Comparison of ENCODE assay signal across 8 cellular contexts in the genomic region with DNA sequence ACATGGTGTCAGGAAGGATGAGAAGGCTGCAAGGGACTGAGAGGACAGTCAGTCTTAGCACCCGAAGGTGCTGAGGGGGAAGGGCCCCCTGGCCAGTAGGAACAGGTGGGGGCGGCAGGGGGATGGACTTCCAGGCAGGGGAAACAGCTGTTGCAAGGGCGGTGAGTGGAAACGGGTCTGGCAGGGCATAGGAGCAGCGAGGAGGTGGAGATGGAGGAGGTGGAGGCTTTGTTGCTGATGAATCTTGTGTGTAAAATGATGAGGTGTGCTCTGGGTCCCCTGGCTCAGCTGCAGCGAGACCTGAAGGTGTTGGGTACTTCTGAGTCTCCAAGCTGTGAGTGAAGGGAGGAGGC. TPM values are rescaled to one million over a fixed set of nuclear protein-coding genes. Genes with fewer than 3 reads are reported as not detected.
DNase-seq lines count a peak whose midpoint lies in the region; ATAC-seq, FAIRE-seq and TF ChIP-seq lines count a peak whose summit lies in the region.

No MANE protein-coding gene starts in this region.

- peaks cover 16% of the 10 kb centered on the region for H3K36me3 ChIP-seq in CD8-positive, alpha-beta T cell (ENCODE audit: insufficient read depth, low read length)
- peaks cover 13% of the 10 kb centered on the region; the same call in 1 of the 2 replicates for H3K36me3 ChIP-seq in OCI-LY1 (ENCODE audit: insufficient read depth, low read length)
- peaks cover 10 to 19% of the 10 kb centered on the region in 2 experiments for H3K36me3 ChIP-seq in endothelial cell of umbilical vein (ENCODE audit: control insufficient read depth in 2 of 2, extremely low read depth in 1 of 2, insufficient read depth in 2 of 2, low read length in 2 of 2)
- H3K36me3 ChIP-seq in parathyroid adenoma (ENCODE audit: control insufficient read depth, insufficient read depth, low read length), result no peaks in the 10 kb centered on the region

- no TSS peak for BruUV-seq in endothelial cell of umbilical vein (replicated peaks; lab: Mats Ljungman, UMichigan)

- no peaks in the 10 kb centered on the region for H3K9me3 Mint-ChIP-seq in CD8-positive, alpha-beta T cell

- TF ChIP-seq POLR2A in endothelial cell of umbilical vein (IDR thresholded peaks at IDR 0.05; ENCODE audit: low read depth, low read length), result no peak

- H3K4me1 Mint-ChIP-seq in CD8-positive, alpha-beta T cell (ENCODE audit: low read depth), result peaks cover 35% of the 10 kb centered on the region

- H3K4me2 ChIP-seq in OCI-LY1 (ENCODE audit: low read length) (peak overlapping the region; percentile 99), endothelial cell of umbilical vein (ENCODE audit: insufficient read depth, low read length) (peak overlapping the region; percentile 83), parathyroid adenoma (ENCODE audit: low read length) (peak overlapping the region; percentile 57)

- peak overlapping the region; percentile 80 for H3K27ac Mint-ChIP-seq in CD8-positive, alpha-beta T cell

- POLR2A ChIA-PET in CD8-positive, alpha-beta T cell (lab: Charles Lee), result interaction anchor here (0.5 to 2.4 kb wide), 5 partner anchors 9 to 127 kb away, joined by 3 to 14 read pairs (median 3); a partner anchor contains a TSS
- POLR2A ChIA-PET in endothelial cell of umbilical vein (lab: Charles Lee), result no interaction called here

- H3K27ac ChIP-seq in CD8-positive, alpha-beta T cell (ENCODE audit: low read depth, low read length), result no peak overlapping the region
- no peak overlapping the region for H3K27ac ChIP-seq in OCI-LY1 (ENCODE audit: low read depth, low read length, poor library complexity, severe bottlenecking)
- H3K27ac ChIP-seq in endothelial cell of umbilical vein (ENCODE audit: insufficient read depth, low read depth, low read length), result peak overlapping the region; percentile 90
- no peak overlapping the region for H3K27ac ChIP-seq in parathyroid adenoma

- no peak for ATAC-seq in CD8-positive, alpha-beta T cell
- no peak for ATAC-seq in GM18511 (IDR thresholded peaks at IDR 0.05; ENCODE audit: unreplicated experiment)

- H3K4me3 Mint-ChIP-seq in CD8-positive, alpha-beta T cell, result peak overlapping the region; percentile 86

- H3K79me2 ChIP-seq in OCI-LY1 (ENCODE audit: insufficient read depth, low read length) (peaks cover 9% of the 10 kb centered on the region), endothelial cell of umbilical vein (ENCODE audit: control insufficient read depth, insufficient read depth, low read length) (peaks cover 58% of the 10 kb centered on the region), parathyroid adenoma (peaks cover 18% of the 10 kb centered on the region)

- no peaks in the 10 kb centered on the region for H3F3A ChIP-seq in OCI-LY1 (ENCODE audit: insufficient read depth, low read length)

- no peak for TF ChIP-seq CTCF in CD8-positive, alpha-beta T cell (IDR thresholded peaks at IDR 0.05)
- TF ChIP-seq CTCF in OCI-LY1 (IDR thresholded peaks at IDR 0.05; ENCODE audit: low read length) (no peak), endothelial cell of umbilical vein (IDR thresholded peaks at IDR 0.05; ENCODE audit: extremely low read depth in 1 of 2, insufficient read depth in 1 of 2, low read depth in 1 of 2, low read length in 2 of 2) (no peak), parathyroid adenoma (IDR thresholded peaks at IDR 0.05) (no peak)

- no peaks in the 10 kb centered on the region for H3K9me3 ChIP-seq in CD8-positive, alpha-beta T cell (ENCODE audit: low read length)
- H3K9me3 ChIP-seq in OCI-LY1 (ENCODE audit: low read length) (no peaks in the 10 kb centered on the region), endothelial cell of umbilical vein (replicated peaks; ENCODE audit: control insufficient read depth, insufficient read depth, low read length) (no peaks in the 10 kb centered on the region), parathyroid adenoma (ENCODE audit: control insufficient read depth, low read length) (no peaks in the 10 kb centered on the region)

- H4K20me1 ChIP-seq in OCI-LY1 (ENCODE audit: insufficient read depth, low read length), result no peaks in the 10 kb centered on the region
- H4K20me1 ChIP-seq in endothelial cell of umbilical vein (replicated peaks; ENCODE audit: control insufficient read depth, extremely low read depth, insufficient read depth, low read length), result no peaks in the 10 kb centered on the region

- H3K36me3 Mint-ChIP-seq in CD8-positive, alpha-beta T cell, result peaks cover 27% of the 10 kb centered on the region

- H3K27me3 Mint-ChIP-seq in CD8-positive, alpha-beta T cell (ENCODE audit: low read depth), result no peaks in the 10 kb centered on the region

- no peak for DNase-seq in CD8-positive, alpha-beta T cell
- DNase-seq in endothelial cell of umbilical vein (ENCODE audit: low read depth, low spot score), result peak; percentile 44
- no peak for DNase-seq in activated effector memory CD4-positive, alpha-beta T cell treated with Interleukin-2 at 50 U/mL for 16 hours
- DNase-seq in NCI-H774 (lab: John Stamatoyannopoulos, UW), result no peak
- DNase-seq in SK-N-DZ (ENCODE audit: low spot score), result no peak

- H3K4me1 ChIP-seq in CD8-positive, alpha-beta T cell (ENCODE audit: insufficient read depth, low read length), result peaks cover 32% of the 10 kb centered on the region
- H3K4me1 ChIP-seq in OCI-LY1 (ENCODE audit: insufficient read depth, low read length, severe bottlenecking) (peaks cover 23% of the 10 kb centered on the region), endothelial cell of umbilical vein (ENCODE audit: control insufficient read depth, extremely low read depth, insufficient read depth, low read length) (peaks cover 35% of the 10 kb centered on the region), parathyroid adenoma (peaks cover 13% of the 10 kb centered on the region)

- dilution Hi-C loops in endothelial cell of umbilical vein (cut with MboI; ENCODE audit: extremely low pct_ligation_motif_present, low sequenced_read_pairs), result no loop called here

- intact Hi-C loops in CD8-positive, alpha-beta T cell (cut with DNase I, micrococcal nuclease), result no loop called here
- intact Hi-C loops in endothelial cell of umbilical vein (cut with micrococcal nuclease), result no loop called here

- peak; percentile 71 for FAIRE-seq in endothelial cell of umbilical vein (lab: Jason Lieb, UNC)

- no peaks in the 10 kb centered on the region for H3K9me1 ChIP-seq in endothelial cell of umbilical vein (replicated peaks; ENCODE audit: control insufficient read depth, extremely low read depth, insufficient read depth, low read length)

- H3K9ac ChIP-seq in OCI-LY1 (ENCODE audit: low read length), result peak overlapping the region; percentile 88
- H3K9ac ChIP-seq in endothelial cell of umbilical vein (replicated peaks; ENCODE audit: extremely low read depth, insufficient read depth, low read length), result peak overlapping the region; percentile 81
- H3K9ac ChIP-seq in parathyroid adenoma, result no peak overlapping the region

- CTCF ChIA-PET in CD8-positive, alpha-beta T cell (lab: Charles Lee), result interaction anchor here (1.0 to 2.1 kb wide), 5 partner anchors 15 to 272 kb away, joined by 3 to 8 read pairs (median 3); a partner anchor contains a TSS
- CTCF ChIA-PET in endothelial cell of umbilical vein (lab: Charles Lee), result interaction anchor here (1.0 to 5.2 kb wide), 5 partner anchors 12 to 98 kb away, joined by 3 to 26 read pairs (median 3); no protein-coding TSS in a partner anchor

- H3K9me2 ChIP-seq in OCI-LY1 (ENCODE audit: low read depth, low read length), result no peaks in the 10 kb centered on the region

- H2AFZ ChIP-seq in OCI-LY1 (ENCODE audit: low read length), result no peak overlapping the region
- no peak overlapping the region for H2AFZ ChIP-seq in endothelial cell of umbilical vein (ENCODE audit: low read depth, low read length)
- no peak overlapping the region for H2AFZ ChIP-seq in parathyroid adenoma

- no peaks in the 10 kb centered on the region for H3K27me3 ChIP-seq in CD8-positive, alpha-beta T cell (ENCODE audit: insufficient read depth, low read length)
- H3K27me3 ChIP-seq in OCI-LY1 (ENCODE audit: insufficient read depth, low read length) (no peaks in the 10 kb centered on the region), endothelial cell of umbilical vein (ENCODE audit: control insufficient read depth in 2 of 2, insufficient read depth in 2 of 2, low read length in 2 of 2) (no peaks in the 10 kb centered on the region), parathyroid adenoma (ENCODE audit: control insufficient read depth, insufficient read depth, low read length) (no peaks in the 10 kb centered on the region)

- peak overlapping the region; percentile 81 for H3K4me3 ChIP-seq in CD8-positive, alpha-beta T cell (ENCODE audit: low read depth, low read length)
- H3K4me3 ChIP-seq in OCI-LY1 (ENCODE audit: low read depth, low read length, poor library complexity, severe bottlenecking) (peak overlapping the region; percentile 97), endothelial cell of umbilical vein (replicated peaks in 1 of 3; ENCODE audit: insufficient read depth in 1 of 3, low read depth in 1 of 3, low read length in 3 of 3) (peak overlapping the region; percentile 76 to 96 (median 90)), parathyroid adenoma (ENCODE audit: low read depth, low read length) (peak overlapping the region; percentile 67)

RNA-seq across cellular contexts. Expression of a gene that starts 1.2 kb away (rescaled TPM):
- total RNA-seq in CD8-positive, alpha-beta T cell, result 10 to 100 TPM; 28.1 to 29.7 TPM
- 143 and 166 TPM in 2 replicates for total RNA-seq in endothelial cell of umbilical vein
- 94.8 and 157 TPM in 2 replicates for polyA plus RNA-seq in endothelial cell of umbilical vein
- polyA plus RNA-seq in endothelial cell of umbilical vein (2011; cell fraction: cytosol; rRNA removed), result 40.6 and 56.8 TPM in 2 replicates
- 41.1 and 46.1 TPM in 2 replicates for polyA plus RNA-seq in endothelial cell of umbilical vein (2011; cell fraction: nucleus; rRNA removed)
- 117 and 119 TPM in 2 replicates for polyA plus RNA-seq in endothelial cell of umbilical vein (2012)
- 84.1 and 137 TPM in 2 replicates for polyA minus RNA-seq in endothelial cell of umbilical vein
- 58.3 TPM for polyA minus RNA-seq in endothelial cell of umbilical vein (2011; cell fraction: cytosol; rRNA and poly(A)+ RNA removed)
- 35.6 and 43.7 TPM in 2 replicates for polyA minus RNA-seq in endothelial cell of umbilical vein (2011; cell fraction: nucleus; rRNA and poly(A)+ RNA removed)
- 9.4 and 23.3 TPM in 2 replicates for polyA plus RNA-seq in SK-N-DZ (2014; cell fraction: cytosol; rRNA removed)
- 5.7 and 20.2 TPM in 2 replicates for polyA plus RNA-seq in SK-N-DZ (2014; cell fraction: nucleus; rRNA removed)

RNA-seq across cellular contexts. Expression of a gene that starts 30.8 kb away (rescaled TPM):
- total RNA-seq in CD8-positive, alpha-beta T cell, result 10 to 100 TPM; 36.7 to 38.4 TPM
- 1.4 and 1.6 TPM in 2 replicates for total RNA-seq in endothelial cell of umbilical vein
- 0.66 and 0.80 TPM in 2 replicates for polyA plus RNA-seq in endothelial cell of umbilical vein
- 0.48 and 0.49 TPM in 2 replicates for polyA plus RNA-seq in endothelial cell of umbilical vein (2011; cell fraction: cytosol; rRNA removed)
- polyA plus RNA-seq in endothelial cell of umbilical vein (2011; cell fraction: nucleus; rRNA removed), result 0.53 and 1.2 TPM in 2 replicates
- polyA plus RNA-seq in endothelial cell of umbilical vein (2012), result 3.6 and 5.6 TPM in 2 replicates
- 1.2 and 1.3 TPM in 2 replicates for polyA minus RNA-seq in endothelial cell of umbilical vein
- 1.1 TPM for polyA minus RNA-seq in endothelial cell of umbilical vein (2011; cell fraction: cytosol; rRNA and poly(A)+ RNA removed)
- polyA minus RNA-seq in endothelial cell of umbilical vein (2011; cell fraction: nucleus; rRNA and poly(A)+ RNA removed), result 0.63 and 1.1 TPM in 2 replicates
- polyA plus RNA-seq in SK-N-DZ (2014; cell fraction: cytosol; rRNA removed), result 11.8 and 13.1 TPM in 2 replicates
- 15.7 and 16.8 TPM in 2 replicates for polyA plus RNA-seq in SK-N-DZ (2014; cell fraction: nucleus; rRNA removed)

RNA-seq across cellular contexts. Expression of a gene that starts 32.3 kb away (rescaled TPM):
- total RNA-seq in CD8-positive, alpha-beta T cell, result under 1 TPM; 0.03 to 0.06 TPM
- total RNA-seq in endothelial cell of umbilical vein, result 0.09 and 0.30 TPM in 2 replicates
- polyA plus RNA-seq in endothelial cell of umbilical vein, result 0.04 and 0.06 TPM in 2 replicates
- polyA plus RNA-seq in endothelial cell of umbilical vein (2011; cell fraction: cytosol; rRNA removed), result 0.01 and 0.03 TPM in 2 replicates
- 0.08 TPM in 2 replicates for polyA plus RNA-seq in endothelial cell of umbilical vein (2011; cell fraction: nucleus; rRNA removed)
- 0.12 and 0.14 TPM in 2 replicates for polyA plus RNA-seq in endothelial cell of umbilical vein (2012)
- polyA minus RNA-seq in endothelial cell of umbilical vein, result 0.49 TPM in 1 of 2 replicates, not detected in the other
- 0.61 TPM for polyA minus RNA-seq in endothelial cell of umbilical vein (2011; cell fraction: cytosol; rRNA and poly(A)+ RNA removed)
- polyA minus RNA-seq in endothelial cell of umbilical vein (2011; cell fraction: nucleus; rRNA and poly(A)+ RNA removed), result not detected in 2 replicates
- 3.8 and 4.0 TPM in 2 replicates for polyA plus RNA-seq in SK-N-DZ (2014; cell fraction: cytosol; rRNA removed)
- polyA plus RNA-seq in SK-N-DZ (2014; cell fraction: nucleus; rRNA removed), result 11.3 and 12.9 TPM in 2 replicates

Comparison
In these comparisons a context has a peak if more than half of its experiments do, and no peak if none do; other contexts are left out.
1. RNA of a gene that starts 30.8 kb away (total RNA-seq): 36.7 to 38.4 TPM in CD8-positive, alpha-beta T cell; 1.4 to 1.6 TPM in endothelial cell of umbilical vein; every median in the first group is over 10 times any median in the second.
2. Peak in every context shown above with its lines, with median percentiles within 50 percentile points of each other: H3K4me3 ChIP-seq and H3K4me2 ChIP-seq.